In the genomic region with DNA sequence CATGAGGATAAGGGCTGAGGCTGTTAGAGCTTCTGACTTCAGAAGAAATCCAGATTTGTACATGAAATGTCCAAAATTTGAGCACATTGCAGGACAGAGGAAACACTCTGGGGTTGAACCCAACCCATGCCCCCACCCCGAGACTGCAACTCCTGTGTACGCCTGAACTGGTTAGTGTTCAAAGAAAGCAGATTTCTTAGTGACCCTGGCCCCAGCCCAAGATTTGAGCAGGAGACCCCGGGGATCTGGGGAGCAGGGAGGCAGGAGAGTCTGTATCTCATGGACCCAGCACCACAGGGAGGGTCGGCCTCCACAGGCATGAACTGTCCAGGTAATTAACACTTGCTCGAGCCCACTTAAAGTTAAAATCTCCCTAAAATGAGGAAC, we compare ENCODE assay signal across 10 cellular contexts.
DNase-seq lines count a peak whose midpoint lies in the region; ATAC-seq, FAIRE-seq and TF ChIP-seq lines count a peak whose summit lies in the region.
"Had no signal": no experiment of that assay in that cellular context is flagged by ENCODE, and none has a peak within 500 bp of the region (broad histone marks: within the 10 kb centered on the region; RNA-seq: fewer than 3 reads in every experiment).

No MANE protein-coding gene starts in this region.

- no peak overlapping the region for H3K27ac ChIP-seq in BLaER1
- peak overlapping the region; percentile 91 to 100 (median 96) for H3K27ac ChIP-seq in heart right ventricle
- H3K27ac ChIP-seq in pancreas, result peak overlapping the region; percentile 85 to 98 (median 94)
- H3K27ac ChIP-seq: brain microvascular endothelial cell, SJSA1 had no signal

- no peak for DNase-seq in T-helper 17 cell
- DNase-seq in heart right ventricle, result no peak
- DNase-seq in pancreas, result peak in 3 of 6 donors; percentile 55 to 63 (median 56)
- no peak for DNase-seq in GM03348 (ENCODE audit: low spot score)
- DNase-seq in NCI-H526 treated with DMSO at 0.1 percent for 48 hours (lab: John Stamatoyannopoulos, UW), result no peak
- no peak for DNase-seq in activated CD4-positive, alpha-beta T cell treated with anti-CD3 and anti-CD28 coated beads, Interleukin-2, amount 50 U/mL, for 48 hours
- DNase-seq: brain microvascular endothelial cell had no signal

- H3K36me3 ChIP-seq in BLaER1 (no peaks in the 10 kb centered on the region), heart right ventricle (peaks cover 0 to 16% (median 0%) of the 10 kb centered on the region in 9 donors), pancreas (no peaks in the 10 kb centered on the region)
- H3K36me3 ChIP-seq: brain microvascular endothelial cell, SJSA1 had no signal

- no peak overlapping the region for H3K9ac ChIP-seq in BLaER1

- H3K4me1 ChIP-seq in BLaER1 (peaks cover 73% of the 10 kb centered on the region), heart right ventricle (peaks cover 18 to 93% (median 73%) of the 10 kb centered on the region in 9 donors), pancreas (peaks cover 53 to 67% (median 56%) of the 10 kb centered on the region in 3 donors)

- H3K4me1 Mint-ChIP-seq in T-helper 17 cell, result peaks cover 27% of the 10 kb centered on the region

- H3K36me3 Mint-ChIP-seq in T-helper 17 cell (ENCODE audit: low read depth), result no peaks in the 10 kb centered on the region

- H3K4me2 ChIP-seq in BLaER1, result peak overlapping the region; percentile 97; the same call in 1 of the 2 replicates

- ATAC-seq in T-helper 17 cell (no peak), heart right ventricle (no peak), pancreas (no peak), GM19023 (IDR thresholded peaks at IDR 0.05; ENCODE audit: unreplicated experiment) (no peak)

- peaks cover 7% of the 10 kb centered on the region; the same call in 1 of the 2 replicates for H4K20me1 ChIP-seq in BLaER1

- H3K27ac Mint-ChIP-seq in T-helper 17 cell, result peak overlapping the region; percentile 85

- WGBS in heart right ventricle, 2 donors, result 70 to 76% methylated on average over 5 of the region's 5 CpGs
- 26 to 32% methylated on average over 5 of the region's 5 CpGs for WGBS in pancreas, 2 donors

- no peaks in the 10 kb centered on the region for H3K9me3 ChIP-seq in BLaER1
- no peaks in the 10 kb centered on the region for H3K9me3 ChIP-seq in T-helper 17 cell (ENCODE audit: control insufficient read depth, low read length, poor library complexity, severe bottlenecking)
- no peaks in the 10 kb centered on the region for H3K9me3 ChIP-seq in heart right ventricle
- H3K9me3 ChIP-seq in pancreas, result no peaks in the 10 kb centered on the region
- H3K9me3 ChIP-seq: SJSA1 had no signal

- peak overlapping the region; percentile 82 for H3K4me3 Mint-ChIP-seq in T-helper 17 cell

- no peak overlapping the region for H3K4me3 ChIP-seq in BLaER1
- peak overlapping the region in 8 of 10 donors; percentile 57 to 77 (median 64) for H3K4me3 ChIP-seq in heart right ventricle
- H3K4me3 ChIP-seq in pancreas, result peak overlapping the region in 3 of 4 donors; percentile 65 to 74 (median 72)
- H3K4me3 ChIP-seq: SJSA1 had no signal

- TF ChIP-seq CTCF in heart right ventricle (IDR thresholded peaks at IDR 0.05) (no peak), pancreas (IDR thresholded peaks at IDR 0.05) (no peak)

- H3K27me3 Mint-ChIP-seq in T-helper 17 cell, result no peaks in the 10 kb centered on the region

- intact Hi-C loops in heart right ventricle (cut with DNase I), result no loop called here
- intact Hi-C loops in pancreas (cut with DNase I), result no loop called here

- FAIRE-seq in pancreas (lab: Jason Lieb, UNC), result no peak

- H3K27me3 ChIP-seq in BLaER1 (peaks cover 62% of the 10 kb centered on the region), heart right ventricle (no peaks in the 10 kb centered on the region), pancreas (no peaks in the 10 kb centered on the region)
- H3K27me3 ChIP-seq: brain microvascular endothelial cell, SJSA1 had no signal
